ENCODE assay signal across 24 cellular contexts in genomic region chr20:51812861-51813260, GRCh38. TPM values are rescaled to one million over a fixed set of nuclear protein-coding genes. Genes with fewer than 3 reads are reported as not detected.
"Had no signal": no experiment of that assay in that cellular context is flagged by ENCODE, and none has a peak within 500 bp of the region (broad histone marks: within the 10 kb centered on the region; RNA-seq: fewer than 3 reads in every experiment).

No MANE protein-coding gene starts in this region.

- H3K4me3 ChIP-seq: MG63, SJCRH30 had no signal

- ATAC-seq: Panc1, Right ventricle myocardium inferior, SK-N-SH treated with all-trans-retinoic acid at 6 μM for 48 hours had no signal

- H3K9me3 ChIP-seq: MG63, SJCRH30 had no signal

- H3K36me3 ChIP-seq: MG63, SJCRH30 had no signal

- DNase-seq: IMR-90, Karpas-422, KG1, MG63, NCI-H1092, NCI-H1105 treated with DMSO at 0.1 percent for 48 hours, NCI-H1417 treated with DMSO at 0.1 percent for 48 hours, NCI-H146, NCI-H1694 treated with DMSO at 0.1 percent for 48 hours, NCI-H1930, NCI-H2081, NCI-H2107, NCI-H226, NCI-H446, NCI-H510A, NCI-H524 treated with DMSO at 0.1 percent for 48 hours, NCI-H69, NCI-H774, SHP77 treated with DMSO at 0.1 percent for 48 hours, SJCRH30 had no signal

- H3K27me3 ChIP-seq: MG63 had no signal

- H3K27ac ChIP-seq: RWPE1, SJCRH30 had no signal

- H3K4me1 ChIP-seq: SJCRH30 had no signal

RNA-seq across cellular contexts. Expression of gene SALL4, which starts 10.5 kb away (rescaled TPM):
- total RNA-seq: IMR-90, SJCRH30 had no signal
